Comparison of ENCODE assay signal across 1 cellular context in the genomic region with DNA sequence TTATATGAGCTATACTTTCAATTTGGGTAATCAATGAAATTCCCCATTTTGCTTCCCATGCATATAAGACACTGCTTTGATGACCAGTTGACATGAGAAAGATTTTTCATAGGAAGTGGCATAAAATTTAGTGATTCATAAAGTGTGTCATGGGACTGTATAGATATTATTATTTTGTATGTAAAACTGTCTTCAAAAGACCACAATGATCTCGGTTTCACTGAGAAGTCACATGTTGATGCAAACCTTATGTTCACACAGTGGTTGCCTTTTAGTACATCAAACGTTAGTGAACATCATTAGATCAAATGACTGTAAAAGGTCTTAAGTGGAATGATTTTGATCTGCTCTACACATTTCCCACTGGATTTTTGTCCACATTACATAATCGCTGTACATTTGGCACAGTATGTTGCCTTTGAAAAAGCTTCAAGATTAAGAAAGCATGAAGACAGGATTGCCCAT.
TF ChIP-seq lines count a peak whose summit lies in the region.

No MANE protein-coding gene starts in this region.

TF ChIP-seq in GM12878, 131 proteins besides CTCF, POLR2A, EP300 and RAD21 (continued from another document and continues in another):
- TF ChIP-seq NFIC (IDR thresholded peaks at IDR 0.05; ENCODE audit: low read depth, low read length) (peak; percentile 98), BHLHE40 (IDR thresholded peaks at IDR 0.05; ENCODE audit: borderline replicate concordance in 1 of 2, low read depth in 2 of 2, low read length in 1 of 2) (peak; percentile 91 to 94), NR2C2 (IDR thresholded peaks at IDR 0.05; ENCODE audit: borderline replicate concordance, control insufficient read depth, insufficient read length, low read depth) (no peak), RB1 (IDR thresholded peaks at IDR 0.05; ENCODE audit: borderline replicate concordance) (no peak), NBN (IDR thresholded peaks at IDR 0.05) (peak; percentile 38; the same call in 1 of the 2 replicates), TAF1 (IDR thresholded peaks at IDR 0.05; ENCODE audit: borderline replicate concordance, low read depth, low read length) (no peak), MTA2 (IDR thresholded peaks at IDR 0.05; ENCODE audit: low read depth) (peak; percentile 94), RELA (IDR thresholded peaks at IDR 0.05; ENCODE audit: borderline replicate concordance, partially characterized antibody) (no peak), CBX3 (IDR thresholded peaks at IDR 0.05; ENCODE audit: borderline replicate concordance, low read depth) (no peak), MEF2A (IDR thresholded peaks at IDR 0.05; ENCODE audit: insufficient read depth, low read depth, low read length) (peak; percentile 84), IRF4 (IDR thresholded peaks at IDR 0.05; ENCODE audit: low read depth, low read length) (peak; percentile 69; the same call in 1 of the 2 replicates), YBX1 (IDR thresholded peaks at IDR 0.05) (no peak), SREBF2 (IDR thresholded peaks at IDR 0.05; ENCODE audit: low read length) (no peak), ZNF384 (IDR thresholded peaks at IDR 0.05; ENCODE audit: borderline replicate concordance, low read depth, low read length) (peak; percentile 16; the same call in 1 of the 2 replicates), POLR2AphosphoS5 (IDR thresholded peaks at IDR 0.05; ENCODE audit: low read length) (no peak), POU2F2 (IDR thresholded peaks at IDR 0.05; ENCODE audit: borderline replicate concordance, low read depth, low read length) (peak; percentile 79; the same call in 2 of the 3 replicates), CBX5 (IDR thresholded peaks at IDR 0.05; ENCODE audit: low read depth) (peak; percentile 48; the same call in 1 of the 2 replicates), FOS (IDR thresholded peaks at IDR 0.05; ENCODE audit: borderline replicate concordance, extremely low read depth, insufficient read length) (no peak), SMAD1 (IDR thresholded peaks at IDR 0.05; ENCODE audit: low read depth, partially characterized antibody) (no peak), SPI1 (IDR thresholded peaks at IDR 0.05; ENCODE audit: borderline replicate concordance, insufficient read depth, low read depth, low read length) (peak; percentile 45; the same call in 1 of the 2 replicates), CEBPB (IDR thresholded peaks at IDR 0.05; ENCODE audit: borderline replicate concordance in 1 of 2, low read depth in 2 of 2, low read length in 2 of 2) (peak in 1 of 2 experiments; percentile 90; a peak in 1 of 4 replicates), KAT2A (conservative IDR thresholded peaks at IDR 0.05; ENCODE audit: control insufficient read depth, low read depth, low read length) (no peak)
- TF ChIP-seq, protein P1, sequence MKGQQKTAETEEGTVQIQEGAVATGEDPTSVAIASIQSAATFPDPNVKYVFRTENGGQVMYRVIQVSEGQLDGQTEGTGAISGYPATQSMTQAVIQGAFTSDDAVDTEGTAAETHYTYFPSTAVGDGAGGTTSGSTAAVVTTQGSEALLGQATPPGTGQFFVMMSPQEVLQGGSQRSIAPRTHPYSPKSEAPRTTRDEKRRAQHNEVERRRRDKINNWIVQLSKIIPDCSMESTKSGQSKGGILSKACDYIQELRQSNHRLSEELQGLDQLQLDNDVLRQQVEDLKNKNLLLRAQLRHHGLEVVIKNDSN (IDR thresholded peaks at IDR 0.05; ENCODE audit: borderline replicate concordance, extremely low read length, insufficient read depth, low read depth, low read length): no peak
- TF ChIP-seq, protein P2, sequence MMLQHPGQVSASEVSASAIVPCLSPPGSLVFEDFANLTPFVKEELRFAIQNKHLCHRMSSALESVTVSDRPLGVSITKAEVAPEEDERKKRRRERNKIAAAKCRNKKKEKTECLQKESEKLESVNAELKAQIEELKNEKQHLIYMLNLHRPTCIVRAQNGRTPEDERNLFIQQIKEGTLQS (IDR thresholded peaks at IDR 0.05; ENCODE audit: borderline replicate concordance, extremely low read depth, low read depth, low read length): no peak
- TF ChIP-seq, protein P3, sequence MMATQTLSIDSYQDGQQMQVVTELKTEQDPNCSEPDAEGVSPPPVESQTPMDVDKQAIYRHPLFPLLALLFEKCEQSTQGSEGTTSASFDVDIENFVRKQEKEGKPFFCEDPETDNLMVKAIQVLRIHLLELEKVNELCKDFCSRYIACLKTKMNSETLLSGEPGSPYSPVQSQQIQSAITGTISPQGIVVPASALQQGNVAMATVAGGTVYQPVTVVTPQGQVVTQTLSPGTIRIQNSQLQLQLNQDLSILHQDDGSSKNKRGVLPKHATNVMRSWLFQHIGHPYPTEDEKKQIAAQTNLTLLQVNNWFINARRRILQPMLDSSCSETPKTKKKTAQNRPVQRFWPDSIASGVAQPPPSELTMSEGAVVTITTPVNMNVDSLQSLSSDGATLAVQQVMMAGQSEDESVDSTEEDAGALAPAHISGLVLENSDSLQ (IDR thresholded peaks at IDR 0.05): peak; percentile 78
- TF ChIP-seq, protein P4, sequence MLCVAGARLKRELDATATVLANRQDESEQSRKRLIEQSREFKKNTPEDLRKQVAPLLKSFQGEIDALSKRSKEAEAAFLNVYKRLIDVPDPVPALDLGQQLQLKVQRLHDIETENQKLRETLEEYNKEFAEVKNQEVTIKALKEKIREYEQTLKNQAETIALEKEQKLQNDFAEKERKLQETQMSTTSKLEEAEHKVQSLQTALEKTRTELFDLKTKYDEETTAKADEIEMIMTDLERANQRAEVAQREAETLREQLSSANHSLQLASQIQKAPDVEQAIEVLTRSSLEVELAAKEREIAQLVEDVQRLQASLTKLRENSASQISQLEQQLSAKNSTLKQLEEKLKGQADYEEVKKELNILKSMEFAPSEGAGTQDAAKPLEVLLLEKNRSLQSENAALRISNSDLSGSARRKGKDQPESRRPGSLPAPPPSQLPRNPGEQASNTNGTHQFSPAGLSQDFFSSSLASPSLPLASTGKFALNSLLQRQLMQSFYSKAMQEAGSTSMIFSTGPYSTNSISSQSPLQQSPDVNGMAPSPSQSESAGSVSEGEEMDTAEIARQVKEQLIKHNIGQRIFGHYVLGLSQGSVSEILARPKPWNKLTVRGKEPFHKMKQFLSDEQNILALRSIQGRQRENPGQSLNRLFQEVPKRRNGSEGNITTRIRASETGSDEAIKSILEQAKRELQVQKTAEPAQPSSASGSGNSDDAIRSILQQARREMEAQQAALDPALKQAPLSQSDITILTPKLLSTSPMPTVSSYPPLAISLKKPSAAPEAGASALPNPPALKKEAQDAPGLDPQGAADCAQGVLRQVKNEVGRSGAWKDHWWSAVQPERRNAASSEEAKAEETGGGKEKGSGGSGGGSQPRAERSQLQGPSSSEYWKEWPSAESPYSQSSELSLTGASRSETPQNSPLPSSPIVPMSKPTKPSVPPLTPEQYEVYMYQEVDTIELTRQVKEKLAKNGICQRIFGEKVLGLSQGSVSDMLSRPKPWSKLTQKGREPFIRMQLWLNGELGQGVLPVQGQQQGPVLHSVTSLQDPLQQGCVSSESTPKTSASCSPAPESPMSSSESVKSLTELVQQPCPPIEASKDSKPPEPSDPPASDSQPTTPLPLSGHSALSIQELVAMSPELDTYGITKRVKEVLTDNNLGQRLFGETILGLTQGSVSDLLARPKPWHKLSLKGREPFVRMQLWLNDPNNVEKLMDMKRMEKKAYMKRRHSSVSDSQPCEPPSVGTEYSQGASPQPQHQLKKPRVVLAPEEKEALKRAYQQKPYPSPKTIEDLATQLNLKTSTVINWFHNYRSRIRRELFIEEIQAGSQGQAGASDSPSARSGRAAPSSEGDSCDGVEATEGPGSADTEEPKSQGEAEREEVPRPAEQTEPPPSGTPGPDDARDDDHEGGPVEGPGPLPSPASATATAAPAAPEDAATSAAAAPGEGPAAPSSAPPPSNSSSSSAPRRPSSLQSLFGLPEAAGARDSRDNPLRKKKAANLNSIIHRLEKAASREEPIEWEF (IDR thresholded peaks at IDR 0.05; ENCODE audit: insufficient replicate concordance, low read depth, low read length): peak; percentile 97
- TF ChIP-seq, protein P5, sequence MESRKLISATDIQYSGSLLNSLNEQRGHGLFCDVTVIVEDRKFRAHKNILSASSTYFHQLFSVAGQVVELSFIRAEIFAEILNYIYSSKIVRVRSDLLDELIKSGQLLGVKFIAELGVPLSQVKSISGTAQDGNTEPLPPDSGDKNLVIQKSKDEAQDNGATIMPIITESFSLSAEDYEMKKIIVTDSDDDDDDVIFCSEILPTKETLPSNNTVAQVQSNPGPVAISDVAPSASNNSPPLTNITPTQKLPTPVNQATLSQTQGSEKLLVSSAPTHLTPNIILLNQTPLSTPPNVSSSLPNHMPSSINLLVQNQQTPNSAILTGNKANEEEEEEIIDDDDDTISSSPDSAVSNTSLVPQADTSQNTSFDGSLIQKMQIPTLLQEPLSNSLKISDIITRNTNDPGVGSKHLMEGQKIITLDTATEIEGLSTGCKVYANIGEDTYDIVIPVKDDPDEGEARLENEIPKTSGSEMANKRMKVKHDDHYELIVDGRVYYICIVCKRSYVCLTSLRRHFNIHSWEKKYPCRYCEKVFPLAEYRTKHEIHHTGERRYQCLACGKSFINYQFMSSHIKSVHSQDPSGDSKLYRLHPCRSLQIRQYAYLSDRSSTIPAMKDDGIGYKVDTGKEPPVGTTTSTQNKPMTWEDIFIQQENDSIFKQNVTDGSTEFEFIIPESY (IDR thresholded peaks at IDR 0.05): no peak
- TF ChIP-seq, protein P6, sequence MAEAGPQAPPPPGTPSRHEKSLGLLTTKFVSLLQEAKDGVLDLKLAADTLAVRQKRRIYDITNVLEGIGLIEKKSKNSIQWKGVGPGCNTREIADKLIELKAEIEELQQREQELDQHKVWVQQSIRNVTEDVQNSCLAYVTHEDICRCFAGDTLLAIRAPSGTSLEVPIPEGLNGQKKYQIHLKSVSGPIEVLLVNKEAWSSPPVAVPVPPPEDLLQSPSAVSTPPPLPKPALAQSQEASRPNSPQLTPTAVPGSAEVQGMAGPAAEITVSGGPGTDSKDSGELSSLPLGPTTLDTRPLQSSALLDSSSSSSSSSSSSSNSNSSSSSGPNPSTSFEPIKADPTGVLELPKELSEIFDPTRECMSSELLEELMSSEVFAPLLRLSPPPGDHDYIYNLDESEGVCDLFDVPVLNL (IDR thresholded peaks at IDR 0.05; ENCODE audit: low read depth, low read length): no peak
- TF ChIP-seq, protein P7, sequence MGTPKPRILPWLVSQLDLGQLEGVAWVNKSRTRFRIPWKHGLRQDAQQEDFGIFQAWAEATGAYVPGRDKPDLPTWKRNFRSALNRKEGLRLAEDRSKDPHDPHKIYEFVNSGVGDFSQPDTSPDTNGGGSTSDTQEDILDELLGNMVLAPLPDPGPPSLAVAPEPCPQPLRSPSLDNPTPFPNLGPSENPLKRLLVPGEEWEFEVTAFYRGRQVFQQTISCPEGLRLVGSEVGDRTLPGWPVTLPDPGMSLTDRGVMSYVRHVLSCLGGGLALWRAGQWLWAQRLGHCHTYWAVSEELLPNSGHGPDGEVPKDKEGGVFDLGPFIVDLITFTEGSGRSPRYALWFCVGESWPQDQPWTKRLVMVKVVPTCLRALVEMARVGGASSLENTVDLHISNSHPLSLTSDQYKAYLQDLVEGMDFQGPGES (IDR thresholded peaks at IDR 0.05): no peak
- TF ChIP-seq, protein P8, sequence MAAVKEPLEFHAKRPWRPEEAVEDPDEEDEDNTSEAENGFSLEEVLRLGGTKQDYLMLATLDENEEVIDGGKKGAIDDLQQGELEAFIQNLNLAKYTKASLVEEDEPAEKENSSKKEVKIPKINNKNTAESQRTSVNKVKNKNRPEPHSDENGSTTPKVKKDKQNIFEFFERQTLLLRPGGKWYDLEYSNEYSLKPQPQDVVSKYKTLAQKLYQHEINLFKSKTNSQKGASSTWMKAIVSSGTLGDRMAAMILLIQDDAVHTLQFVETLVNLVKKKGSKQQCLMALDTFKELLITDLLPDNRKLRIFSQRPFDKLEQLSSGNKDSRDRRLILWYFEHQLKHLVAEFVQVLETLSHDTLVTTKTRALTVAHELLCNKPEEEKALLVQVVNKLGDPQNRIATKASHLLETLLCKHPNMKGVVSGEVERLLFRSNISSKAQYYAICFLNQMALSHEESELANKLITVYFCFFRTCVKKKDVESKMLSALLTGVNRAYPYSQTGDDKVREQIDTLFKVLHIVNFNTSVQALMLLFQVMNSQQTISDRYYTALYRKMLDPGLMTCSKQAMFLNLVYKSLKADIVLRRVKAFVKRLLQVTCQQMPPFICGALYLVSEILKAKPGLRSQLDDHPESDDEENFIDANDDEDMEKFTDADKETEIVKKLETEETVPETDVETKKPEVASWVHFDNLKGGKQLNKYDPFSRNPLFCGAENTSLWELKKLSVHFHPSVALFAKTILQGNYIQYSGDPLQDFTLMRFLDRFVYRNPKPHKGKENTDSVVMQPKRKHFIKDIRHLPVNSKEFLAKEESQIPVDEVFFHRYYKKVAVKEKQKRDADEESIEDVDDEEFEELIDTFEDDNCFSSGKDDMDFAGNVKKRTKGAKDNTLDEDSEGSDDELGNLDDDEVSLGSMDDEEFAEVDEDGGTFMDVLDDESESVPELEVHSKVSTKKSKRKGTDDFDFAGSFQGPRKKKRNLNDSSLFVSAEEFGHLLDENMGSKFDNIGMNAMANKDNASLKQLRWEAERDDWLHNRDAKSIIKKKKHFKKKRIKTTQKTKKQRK (IDR thresholded peaks at IDR 0.05; ENCODE audit: low read depth, low read length): no peak
- TF ChIP-seq, protein P9, sequence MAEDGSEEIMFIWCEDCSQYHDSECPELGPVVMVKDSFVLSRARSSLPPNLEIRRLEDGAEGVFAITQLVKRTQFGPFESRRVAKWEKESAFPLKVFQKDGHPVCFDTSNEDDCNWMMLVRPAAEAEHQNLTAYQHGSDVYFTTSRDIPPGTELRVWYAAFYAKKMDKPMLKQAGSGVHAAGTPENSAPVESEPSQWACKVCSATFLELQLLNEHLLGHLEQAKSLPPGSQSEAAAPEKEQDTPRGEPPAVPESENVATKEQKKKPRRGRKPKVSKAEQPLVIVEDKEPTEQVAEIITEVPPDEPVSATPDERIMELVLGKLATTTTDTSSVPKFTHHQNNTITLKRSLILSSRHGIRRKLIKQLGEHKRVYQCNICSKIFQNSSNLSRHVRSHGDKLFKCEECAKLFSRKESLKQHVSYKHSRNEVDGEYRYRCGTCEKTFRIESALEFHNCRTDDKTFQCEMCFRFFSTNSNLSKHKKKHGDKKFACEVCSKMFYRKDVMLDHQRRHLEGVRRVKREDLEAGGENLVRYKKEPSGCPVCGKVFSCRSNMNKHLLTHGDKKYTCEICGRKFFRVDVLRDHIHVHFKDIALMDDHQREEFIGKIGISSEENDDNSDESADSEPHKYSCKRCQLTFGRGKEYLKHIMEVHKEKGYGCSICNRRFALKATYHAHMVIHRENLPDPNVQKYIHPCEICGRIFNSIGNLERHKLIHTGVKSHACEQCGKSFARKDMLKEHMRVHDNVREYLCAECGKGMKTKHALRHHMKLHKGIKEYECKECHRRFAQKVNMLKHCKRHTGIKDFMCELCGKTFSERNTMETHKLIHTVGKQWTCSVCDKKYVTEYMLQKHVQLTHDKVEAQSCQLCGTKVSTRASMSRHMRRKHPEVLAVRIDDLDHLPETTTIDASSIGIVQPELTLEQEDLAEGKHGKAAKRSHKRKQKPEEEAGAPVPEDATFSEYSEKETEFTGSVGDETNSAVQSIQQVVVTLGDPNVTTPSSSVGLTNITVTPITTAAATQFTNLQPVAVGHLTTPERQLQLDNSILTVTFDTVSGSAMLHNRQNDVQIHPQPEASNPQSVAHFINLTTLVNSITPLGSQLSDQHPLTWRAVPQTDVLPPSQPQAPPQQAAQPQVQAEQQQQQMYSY (CRISPR knock-in tag; IDR thresholded peaks at IDR 0.05): no peak
